In genomic region chr3:24493951-24494615, GRCh38 we compare ENCODE assay signal across 8 cellular contexts. TPM values are rescaled to one million over a fixed set of nuclear protein-coding genes. Genes with fewer than 3 reads are reported as not detected.
DNase-seq lines count a peak whose midpoint lies in the region; ATAC-seq and TF ChIP-seq lines count a peak whose summit lies in the region.

No MANE protein-coding gene starts in this region.

- TF ChIP-seq CTCF in brain (conservative IDR thresholded peaks at IDR 0.05) = no peak

- H3K27me3 Mint-ChIP-seq in activated naive CD8-positive, alpha-beta T cell = peaks cover 28% of the 10 kb centered on the region
- peaks cover 76% of the 10 kb centered on the region for H3K27me3 Mint-ChIP-seq in activated naive CD8-positive, alpha-beta T cell treated with anti-CD3 and anti-CD28 coated beads for 36 hours
- peaks cover 75% of the 10 kb centered on the region for H3K27me3 Mint-ChIP-seq in brain

- H3K9me3 ChIP-seq in iPS-18c (ENCODE audit: control insufficient read depth, insufficient read depth, low read length) = no peaks in the 10 kb centered on the region

- DNase-seq in activated naive CD8-positive, alpha-beta T cell treated with anti-CD3 and anti-CD28 coated beads for 36 hours = no peak
- DNase-seq in sciatic nerve (ENCODE audit: low spot score) = peak; percentile 75
- no peak for DNase-seq in DMS153 treated with DMSO at 0.1 percent for 48 hours (lab: John Stamatoyannopoulos, UW; ENCODE audit: unreplicated experiment)
- no peak for DNase-seq in NCI-H1105 treated with DMSO at 0.1 percent for 48 hours (lab: John Stamatoyannopoulos, UW)

- ATAC-seq in sciatic nerve = peak; percentile 77
- no peak for ATAC-seq in HG02840 (IDR thresholded peaks at IDR 0.05; ENCODE audit: low FRiP score, unreplicated experiment)

- peak overlapping the region; percentile 70 for H3K4me3 ChIP-seq in iPS-18c (ENCODE audit: insufficient read depth, low read depth, low read length)

- H3K4me1 Mint-ChIP-seq in activated naive CD8-positive, alpha-beta T cell (ENCODE audit: low read depth) = peaks cover 1% of the 10 kb centered on the region
- peaks cover 3% of the 10 kb centered on the region for H3K4me1 Mint-ChIP-seq in activated naive CD8-positive, alpha-beta T cell treated with anti-CD3 and anti-CD28 coated beads for 36 hours
- H3K4me1 Mint-ChIP-seq in brain = peaks cover 20% of the 10 kb centered on the region

- H3K27ac Mint-ChIP-seq in activated naive CD8-positive, alpha-beta T cell = no peak overlapping the region
- H3K27ac Mint-ChIP-seq in activated naive CD8-positive, alpha-beta T cell treated with anti-CD3 and anti-CD28 coated beads for 36 hours = no peak overlapping the region
- peak overlapping the region in 4 of 5 experiments; percentile 62 to 90 (median 74) for H3K27ac Mint-ChIP-seq in brain

- peak overlapping the region; percentile 10 for H3K4me3 Mint-ChIP-seq in activated naive CD8-positive, alpha-beta T cell
- no peak overlapping the region for H3K4me3 Mint-ChIP-seq in activated naive CD8-positive, alpha-beta T cell treated with anti-CD3 and anti-CD28 coated beads for 36 hours
- peak overlapping the region; percentile 87 to 97 (median 95) for H3K4me3 Mint-ChIP-seq in brain

- H3K9me3 Mint-ChIP-seq in activated naive CD8-positive, alpha-beta T cell (ENCODE audit: low read depth) = no peaks in the 10 kb centered on the region
- no peaks in the 10 kb centered on the region for H3K9me3 Mint-ChIP-seq in activated naive CD8-positive, alpha-beta T cell treated with anti-CD3 and anti-CD28 coated beads for 36 hours
- peaks cover 0 to 3% (median 0%) of the 10 kb centered on the region in 5 experiments for H3K9me3 Mint-ChIP-seq in brain

- intact Hi-C loops in sciatic nerve (cut with DNase I) = no loop called here

- H3K36me3 Mint-ChIP-seq in activated naive CD8-positive, alpha-beta T cell = no peaks in the 10 kb centered on the region
- H3K36me3 Mint-ChIP-seq in activated naive CD8-positive, alpha-beta T cell treated with anti-CD3 and anti-CD28 coated beads for 36 hours = no peaks in the 10 kb centered on the region
- H3K36me3 Mint-ChIP-seq in brain = no peaks in the 10 kb centered on the region

RNA-seq across cellular contexts. Expression of gene THRB, which starts 0.6 kb away (rescaled TPM):
- total RNA-seq in activated naive CD8-positive, alpha-beta T cell treated with anti-CD3 and anti-CD28 coated beads for 36 hours = not detected
- 3.8 TPM for polyA plus RNA-seq in brain (ENCODE audit: insufficient read depth, low read depth, low replicate concordance)
- total RNA-seq in sciatic nerve = 13.2 TPM

Comparison
In these comparisons a context has a peak if more than half of its experiments do, and no peak if none do; other contexts are left out.
1. H3K27ac Mint-ChIP-seq: peak in brain (4 of 5); none in activated naive CD8-positive, alpha-beta T cell (single experiment) and activated naive CD8-positive, alpha-beta T cell treated with anti-CD3 and anti-CD28 coated beads for 36 hours (single experiment).
2. RNA of gene THRB, which starts 0.6 kb away (total RNA-seq): 13.2 TPM in sciatic nerve (single experiment); not detected in activated naive CD8-positive, alpha-beta T cell treated with anti-CD3 and anti-CD28 coated beads for 36 hours; every median in the first group is over 10 times any median in the second.